In the genomic region with DNA sequence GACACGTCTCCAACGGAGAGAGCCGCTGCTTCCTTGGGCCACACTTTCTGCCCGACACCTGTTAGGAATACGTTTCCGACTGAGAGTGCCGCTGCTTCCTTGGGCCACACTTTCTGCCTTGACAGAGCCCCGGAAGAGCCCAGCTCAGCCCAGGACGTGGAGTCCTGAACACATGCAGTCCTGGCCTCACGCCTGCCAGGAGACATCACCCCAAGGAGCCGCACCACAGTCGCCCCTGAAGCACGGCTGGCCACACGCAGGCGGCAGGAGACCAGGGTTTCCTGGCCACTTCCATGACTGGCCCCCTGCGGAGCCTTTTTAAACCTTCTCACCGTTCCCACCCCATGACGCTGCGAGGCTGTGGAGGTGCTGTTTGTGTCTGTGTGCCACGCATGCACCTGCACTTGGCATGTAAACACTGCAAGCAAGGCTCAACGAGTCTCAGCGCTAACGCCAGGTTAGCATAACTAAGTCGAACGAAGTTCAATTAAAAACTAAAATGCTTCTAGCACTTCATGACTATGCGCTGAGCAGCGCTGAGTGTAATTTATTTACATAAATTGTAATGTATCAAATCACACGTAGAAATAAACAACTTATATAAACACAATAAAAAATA, we compare ENCODE assay signal across 20 cellular contexts. TPM values are rescaled to one million over a fixed set of nuclear protein-coding genes. Genes with fewer than 3 reads are reported as not detected.
DNase-seq lines count a peak whose midpoint lies in the region; ATAC-seq and TF ChIP-seq lines count a peak whose summit lies in the region.
"Had no signal": no experiment of that assay in that cellular context is flagged by ENCODE, and none has a peak within 500 bp of the region (broad histone marks: within the 10 kb centered on the region; RNA-seq: fewer than 3 reads in every experiment).

No MANE protein-coding gene starts in this region.

- CTCF ChIA-PET in PC-3 (lab: Charles Lee) = no interaction called here

- peaks cover 36% of the 10 kb centered on the region for H3K36me3 ChIP-seq in neutrophil
- no peaks in the 10 kb centered on the region; the same call in 1 of the 2 replicates for H3K36me3 ChIP-seq in PC-3 (ENCODE audit: low read depth, low read length)

- H3K4me3 ChIP-seq in neutrophil (ENCODE audit: low read depth in 1 of 2, low read length in 1 of 2) (no peak overlapping the region), PC-3 (ENCODE audit: low read length) (no peak overlapping the region)
- H3K4me3 ChIP-seq: heart left ventricle, PC-9, upper lobe of left lung had no signal

- no peak for TF ChIP-seq CTCF in neutrophil (IDR thresholded peaks at IDR 0.05)
- TF ChIP-seq CTCF in PC-3 (conservative IDR thresholded peaks at IDR 0.05; ENCODE audit: low read depth, low read length) = no peak

- H3K4me1 ChIP-seq in neutrophil (ENCODE audit: control insufficient read depth in 1 of 2, insufficient read depth in 1 of 2, low read depth in 1 of 2, low read length in 1 of 2) (peaks cover 45 to 55% of the 10 kb centered on the region in 2 experiments), PC-3 (ENCODE audit: insufficient read depth, low read length) (peaks cover 18% of the 10 kb centered on the region)

- H4K20me1 ChIP-seq in PC-3 (ENCODE audit: low read length) = peaks cover 6% of the 10 kb centered on the region; the same call in 1 of the 2 replicates

- POLR2A ChIA-PET in PC-3 (lab: Charles Lee; ENCODE audit: unreplicated experiment) = no interaction called here

- no peak for ATAC-seq in HG02885 (IDR thresholded peaks at IDR 0.05; ENCODE audit: poor library complexity, unreplicated experiment)
- ATAC-seq in PC-3 = no peak
- ATAC-seq: heart left ventricle, left cardiac atrium had no signal

- H3K4me2 ChIP-seq in PC-3 (ENCODE audit: low read length) = no peak overlapping the region
- H3K4me2 ChIP-seq: PC-9 had no signal

- intact Hi-C loops in PC-3 (cut with micrococcal nuclease) = loop anchor here (10.0 kb wide), 1 partner anchor 84 kb away; a partner anchor contains a TSS

- DNase-seq in activated CD8-positive, alpha-beta memory T cell treated with anti-CD3 and anti-CD28 coated beads, Interleukin-2, amount 50 U/mL, for 48 hours = peak; percentile 26
- no peak for DNase-seq in activated CD8-positive, alpha-beta memory T cell treated with anti-CD3 and anti-CD28 coated beads, Interleukin-2, amount 50 U/mL, for 4 hours
- DNase-seq in ecto neural progenitor cell (ENCODE audit: low spot score) = peak; percentile 37
- peak; percentile 34 for DNase-seq in ureter (ENCODE audit: low spot score)
- no peak for DNase-seq in PC-3
- no peak for DNase-seq in activated naive CD4-positive, alpha-beta T cell treated with Interleukin-2 at 50 U/mL for 16 hours
- DNase-seq: ACHN; activated naive CD8-positive, alpha-beta T cell treated with anti-CD3 and anti-CD28 coated beads for 36 hours; cerebellar nuclear complex; GOT3; heart left ventricle; left cardiac atrium; NCI-H446 treated with DMSO at 0.1 percent for 48 hours; PC-9; stimulated activated CD4-positive, alpha-beta T cell treated with anti-CD3 and anti-CD28 coated beads, Interleukin-2, amount 100 ng/mL, for 24 hours; stimulated activated CD8-positive, alpha-beta memory T cell treated with anti-CD3 and anti-CD28 coated beads, Interleukin-4, amount 100 ng/mL, for 48 hours; SW 1271 had no signal

- BruUV-seq in PC-3 (replicated peaks; lab: Mats Ljungman, UMichigan) = no TSS peak

- no peak overlapping the region for H2AFZ ChIP-seq in PC-3 (ENCODE audit: low read length)
- H2AFZ ChIP-seq: PC-9 had no signal

- no peaks in the 10 kb centered on the region for H3K9me2 ChIP-seq in PC-3 (replicated peaks; ENCODE audit: low read length)

- H3K9me3 ChIP-seq in neutrophil (no peaks in the 10 kb centered on the region), PC-3 (ENCODE audit: low read length) (no peaks in the 10 kb centered on the region)
- H3K9me3 ChIP-seq: heart left ventricle, upper lobe of left lung had no signal

- no peak overlapping the region for H3K9ac ChIP-seq in PC-3 (ENCODE audit: low read length)

- H3K27me3 ChIP-seq in neutrophil (no peaks in the 10 kb centered on the region), PC-3 (ENCODE audit: low read length) (no peaks in the 10 kb centered on the region)
- H3K27me3 ChIP-seq: heart left ventricle, upper lobe of left lung had no signal

- peaks cover 90% of the 10 kb centered on the region for H3K79me2 ChIP-seq in PC-3 (ENCODE audit: low read length)

- H3K27ac ChIP-seq in neutrophil (peak overlapping the region; percentile 75), PC-3 (ENCODE audit: low read length) (no peak overlapping the region)
- H3K27ac ChIP-seq: PC-9 had no signal

- H3F3A ChIP-seq in PC-3 (ENCODE audit: low read length, unreplicated experiment) = no peaks in the 10 kb centered on the region

RNA-seq across cellular contexts. Expression of a gene that starts 8.8 kb away (rescaled TPM):
- total RNA-seq in ureter = 122 TPM
- 36.1 and 43.2 TPM in 2 replicates for total RNA-seq in PC-3 (2014; rRNA removed)

Comparison
In these comparisons a context has a peak if more than half of its experiments do, and no peak if none do; other contexts are left out.
1. DNase-seq: peak in activated CD8-positive, alpha-beta memory T cell treated with anti-CD3 and anti-CD28 coated beads, Interleukin-2, amount 50 U/mL, for 48 hours (single experiment), ecto neural progenitor cell (single experiment) and ureter (single experiment); none in activated CD8-positive, alpha-beta memory T cell treated with anti-CD3 and anti-CD28 coated beads, Interleukin-2, amount 50 U/mL, for 4 hours (single experiment), PC-3 (single experiment) and activated naive CD4-positive, alpha-beta T cell treated with Interleukin-2 at 50 U/mL for 16 hours (single experiment).